8 cellular contexts compared by ENCODE assay signal in genomic region chr18:2981212-2981728, GRCh38. TPM values are rescaled to one million over a fixed set of nuclear protein-coding genes. Genes with fewer than 3 reads are reported as not detected.
DNase-seq lines count a peak whose midpoint lies in the region; ATAC-seq and TF ChIP-seq lines count a peak whose summit lies in the region.

No MANE protein-coding gene starts in this region.

- H3K9me3 ChIP-seq in breast epithelium (no peaks in the 10 kb centered on the region), mucosa of stomach (ENCODE audit: control insufficient read depth, low read length) (no peaks in the 10 kb centered on the region)

- H3K27me3 ChIP-seq in breast epithelium (no peaks in the 10 kb centered on the region), mucosa of stomach (ENCODE audit: control insufficient read depth, insufficient read depth, low read length) (no peaks in the 10 kb centered on the region)

- ATAC-seq in GM21526 (IDR thresholded peaks at IDR 0.05; ENCODE audit: low FRiP score, unreplicated experiment) (no peak), HG03280 (IDR thresholded peaks at IDR 0.05; ENCODE audit: unreplicated experiment) (no peak)

- in situ Hi-C loops in ACHN (cut with HindIII; ENCODE audit: low pct_ligation_motif_present, low pct_unique_long_range_greater_than_20kb, low sequenced_read_pairs), result no loop called here

- intact Hi-C loops in breast epithelium (cut with DNase I; ENCODE audit: low total_unique reads), result no loop called here

- H3K4me1 ChIP-seq in breast epithelium (peaks cover 5% of the 10 kb centered on the region in 2 donors), mucosa of stomach (ENCODE audit: control insufficient read depth, insufficient read depth, low read length) (peaks cover 87% of the 10 kb centered on the region)

- no peak overlapping the region for H3K4me3 ChIP-seq in breast epithelium
- peak overlapping the region; percentile 7 for H3K4me3 ChIP-seq in mucosa of stomach (ENCODE audit: low read length)

- H3K9ac ChIP-seq in mucosa of stomach (ENCODE audit: low read length), result peak overlapping the region; percentile 68

- H3K36me3 ChIP-seq in breast epithelium (no peaks in the 10 kb centered on the region), mucosa of stomach (ENCODE audit: control insufficient read depth, insufficient read depth, low read length) (no peaks in the 10 kb centered on the region)

- no peak for TF ChIP-seq POLR2A in breast epithelium (IDR thresholded peaks at IDR 0.05)

- DNase-seq in ACHN, result peak; percentile 79
- DNase-seq in HT-29 (ENCODE audit: low spot score), result peak; percentile 88
- no peak for DNase-seq in breast epithelium (ENCODE audit: low spot score in 2 of 2)
- no peak for DNase-seq in NCI-H748 treated with DMSO at 0.1 percent for 48 hours (lab: John Stamatoyannopoulos, UW)
- no peak for DNase-seq in KG1 (lab: John Stamatoyannopoulos, UW)

- H3K27ac ChIP-seq in breast epithelium, result peak overlapping the region; percentile 70 to 88

- TF ChIP-seq CTCF in breast epithelium (IDR thresholded peaks at IDR 0.05), result no peak

RNA-seq across cellular contexts. Expression of gene LPIN2, which starts 31.7 kb away (rescaled TPM):
- 35.5 and 41.8 TPM in 2 replicates for total RNA-seq in HT-29 (2014; rRNA removed; shearing (Covaris generic))
- total RNA-seq in breast epithelium, result 10 to 100 TPM; 21.8 to 38.1 (median 29.2) TPM

Comparison
In these comparisons a context has a peak if more than half of its experiments do, and no peak if none do; other contexts are left out.
1. DNase-seq: peak in ACHN (single experiment) and HT-29 (single experiment); none in breast epithelium (0 of 2), NCI-H748 treated with DMSO at 0.1 percent for 48 hours (single experiment) and KG1 (single experiment).